Comparison of ENCODE assay signal across 24 cellular contexts in genomic region chr5:38916802-38917201, GRCh38.
"Had no signal": no experiment of that assay in that cellular context is flagged by ENCODE, and none has a peak within 500 bp of the region (broad histone marks: within the 10 kb centered on the region; RNA-seq: fewer than 3 reads in every experiment).

No MANE protein-coding gene starts in this region.

- H3K9me3 Mint-ChIP-seq: immature natural killer cell; natural killer cell; stimulated activated effector memory CD8-positive, alpha-beta T cell treated with anti-CD3 and anti-CD28 coated beads, Interleukin-12 subunit alpha, Interleukin-12 subunit beta, amount 100 ng/mL, for 72 hours had no signal

- H3K4me3 Mint-ChIP-seq: immature natural killer cell; memory B cell; natural killer cell; stimulated activated effector memory CD8-positive, alpha-beta T cell treated with anti-CD3 and anti-CD28 coated beads, Interleukin-12 subunit alpha, Interleukin-12 subunit beta, amount 100 ng/mL, for 72 hours had no signal

- H3K36me3 Mint-ChIP-seq: immature natural killer cell; memory B cell; natural killer cell; stimulated activated effector memory CD8-positive, alpha-beta T cell treated with anti-CD3 and anti-CD28 coated beads, Interleukin-12 subunit alpha, Interleukin-12 subunit beta, amount 100 ng/mL, for 72 hours had no signal

- H3K4me3 ChIP-seq: dorsolateral prefrontal cortex, lung, ovary, psoas muscle, sigmoid colon, thoracic aorta, tibial nerve, upper lobe of right lung, vagina had no signal

- H3K27me3 ChIP-seq: dorsolateral prefrontal cortex, ovary, sigmoid colon, tibial nerve, upper lobe of right lung, vagina had no signal

- H3K4me1 Mint-ChIP-seq: immature natural killer cell; memory B cell; natural killer cell; stimulated activated effector memory CD8-positive, alpha-beta T cell treated with anti-CD3 and anti-CD28 coated beads, Interleukin-12 subunit alpha, Interleukin-12 subunit beta, amount 100 ng/mL, for 72 hours had no signal

- H3K4me1 ChIP-seq: psoas muscle, sigmoid colon, upper lobe of right lung, vagina had no signal

- FAIRE-seq: frontal cortex had no signal

- DNase-seq: dorsolateral prefrontal cortex; effector CD4-positive, alpha-beta T cell; hypothalamus; immature natural killer cell; islet precursor cell; natural killer cell; occipital lobe; ovary; posterior cingulate gyrus; psoas muscle; right cardiac atrium; sigmoid colon; stimulated activated CD4-positive, alpha-beta T cell treated with anti-CD3 and anti-CD28 coated beads, Interleukin-2, amount 100 ng/mL, for 24 hours; stimulated activated CD4-positive, alpha-beta T cell treated with anti-CD3 and anti-CD28 coated beads, Interleukin-4, amount 100 ng/mL, for 24 hours; stimulated activated naive CD8-positive, alpha-beta T cell treated with anti-CD3 and anti-CD28 coated beads, Interleukin-15, Interleukin-2, amounts not matched to agents 100 U/mL and 50 U/mL, for 24 hours; upper lobe of right lung had no signal

- H3K9me3 ChIP-seq: ovary, psoas muscle, sigmoid colon, thoracic aorta, tibial nerve, upper lobe of right lung, vagina had no signal

- H3K36me3 ChIP-seq: ovary had no signal

- H3K27ac Mint-ChIP-seq: immature natural killer cell; memory B cell; natural killer cell; stimulated activated effector memory CD8-positive, alpha-beta T cell treated with anti-CD3 and anti-CD28 coated beads, Interleukin-12 subunit alpha, Interleukin-12 subunit beta, amount 100 ng/mL, for 72 hours had no signal

- H3K27ac ChIP-seq: dorsolateral prefrontal cortex, ovary, psoas muscle, sigmoid colon, thoracic aorta, tibial nerve, upper lobe of right lung, vagina had no signal

- ATAC-seq: left lobe of liver; natural killer cell; psoas muscle; right cardiac atrium; stimulated activated effector memory CD8-positive, alpha-beta T cell treated with anti-CD3 and anti-CD28 coated beads, Interleukin-12 subunit alpha, Interleukin-12 subunit beta, amount 100 ng/mL, for 72 hours; stimulated activated naive CD8-positive, alpha-beta T cell treated with anti-CD3 and anti-CD28 coated beads, Interleukin-15, Interleukin-2, amounts not matched to agents 100 U/mL and 50 U/mL, for 24 hours; upper lobe of right lung had no signal
